Comparison of ENCODE assay signal across 1 cellular context in the genomic region with DNA sequence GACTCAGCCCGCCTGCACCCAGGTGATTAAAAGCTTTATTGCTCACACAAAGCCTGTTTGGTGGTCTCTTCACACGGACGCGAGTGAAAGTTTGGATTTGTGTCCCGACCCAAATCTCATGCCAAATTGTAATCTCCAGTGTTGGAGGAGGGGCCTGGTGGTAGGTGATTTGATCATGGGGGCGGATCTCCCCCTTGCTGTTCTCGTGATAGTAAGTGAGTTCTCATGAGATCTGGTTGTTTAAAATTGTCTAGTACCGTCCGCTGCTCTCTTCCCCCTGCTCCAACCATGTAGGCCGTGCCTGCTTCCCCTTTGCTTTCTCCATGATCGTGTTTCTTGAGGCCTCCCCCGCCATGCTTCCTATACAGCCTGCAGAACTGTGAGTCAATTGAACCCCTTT.
TF ChIP-seq lines count a peak whose summit lies in the region.

No MANE protein-coding gene starts in this region.

TF ChIP-seq in K562, 482 proteins besides CTCF, POLR2A, EP300 and RAD21:
- TF ChIP-seq CHD2 (IDR thresholded peaks at IDR 0.05; ENCODE audit: low read depth, low read length), result peak; percentile 44; the same call in 1 of the 2 replicates
